Comparison of ENCODE assay signal across 9 cellular contexts in genomic region chr3:50339485-50340196, GRCh38. TPM values are rescaled to one million over a fixed set of nuclear protein-coding genes. Genes with fewer than 3 reads are reported as not detected.
DNase-seq lines count a peak whose midpoint lies in the region; ATAC-seq and TF ChIP-seq lines count a peak whose summit lies in the region.
"Had no signal": no experiment of that assay in that cellular context is flagged by ENCODE, and none has a peak within 500 bp of the region (broad histone marks: within the 10 kb centered on the region; RNA-seq: fewer than 3 reads in every experiment).

No MANE protein-coding gene starts in this region.

- H3K27ac ChIP-seq in iPS-20b (ENCODE audit: low read length) (no peak overlapping the region), suprapubic skin (peak overlapping the region; percentile 94)

- H3K36me3 Mint-ChIP-seq in activated CD8-positive, alpha-beta memory T cell treated with anti-CD3 and anti-CD28 coated beads, Interleukin-2, amount 10 ng/mL, durations not matched to agents 7 days and 5 days, result peaks cover 46% of the 10 kb centered on the region
- peaks cover 18% of the 10 kb centered on the region for H3K36me3 Mint-ChIP-seq in activated T-helper 1 cell treated with anti-CD3 and anti-CD28 coated beads, Interleukin-12 subunit alpha, Interleukin-12 subunit beta, Interleukin-2, Interleukin-4 antibody, amounts not matched to agents 30 ng/mL and 10 ng/mL and 1 ng/mL, durations not matched to agents 14 hours and 24 hours and 36 hours (ENCODE audit: low read depth)

- peak overlapping the region; percentile 61 for H3K4me3 ChIP-seq in iPS-20b (ENCODE audit: low read length)
- H3K4me3 ChIP-seq in suprapubic skin, result peak overlapping the region; percentile 73

- CTCF ChIA-PET in activated CD8-positive, alpha-beta memory T cell treated with anti-CD3 and anti-CD28 coated beads, Interleukin-2, amount 10 ng/mL, durations not matched to agents 7 days and 5 days (lab: Charles Lee), result interaction anchor here (0.7 to 9.2 kb wide), 11 partner anchors 10 to 271 kb away, joined by 3 to 91 read pairs (median 8); partner anchors contain the start of genes CISH, CYB561D2, HYAL2 and HYAL3

- H3K27ac Mint-ChIP-seq in activated CD8-positive, alpha-beta memory T cell treated with anti-CD3 and anti-CD28 coated beads, Interleukin-2, amount 10 ng/mL, durations not matched to agents 7 days and 5 days, result peak overlapping the region; percentile 94
- H3K27ac Mint-ChIP-seq in activated T-helper 1 cell treated with anti-CD3 and anti-CD28 coated beads, Interleukin-12 subunit alpha, Interleukin-12 subunit beta, Interleukin-2, Interleukin-4 antibody, amounts not matched to agents 30 ng/mL and 10 ng/mL and 1 ng/mL, durations not matched to agents 14 hours and 24 hours and 36 hours, result peak overlapping the region; percentile 97

- H3K27me3 Mint-ChIP-seq in activated CD8-positive, alpha-beta memory T cell treated with anti-CD3 and anti-CD28 coated beads, Interleukin-2, amount 10 ng/mL, durations not matched to agents 7 days and 5 days, result no peaks in the 10 kb centered on the region
- H3K27me3 Mint-ChIP-seq in activated T-helper 1 cell treated with anti-CD3 and anti-CD28 coated beads, Interleukin-12 subunit alpha, Interleukin-12 subunit beta, Interleukin-2, Interleukin-4 antibody, amounts not matched to agents 30 ng/mL and 10 ng/mL and 1 ng/mL, durations not matched to agents 14 hours and 24 hours and 36 hours (ENCODE audit: insufficient read depth), result no peaks in the 10 kb centered on the region

- H3K9me3 Mint-ChIP-seq in activated CD8-positive, alpha-beta memory T cell treated with anti-CD3 and anti-CD28 coated beads, Interleukin-2, amount 10 ng/mL, durations not matched to agents 7 days and 5 days (ENCODE audit: low read depth), result no peaks in the 10 kb centered on the region
- H3K9me3 Mint-ChIP-seq in activated T-helper 1 cell treated with anti-CD3 and anti-CD28 coated beads, Interleukin-12 subunit alpha, Interleukin-12 subunit beta, Interleukin-2, Interleukin-4 antibody, amounts not matched to agents 30 ng/mL and 10 ng/mL and 1 ng/mL, durations not matched to agents 14 hours and 24 hours and 36 hours, result no peaks in the 10 kb centered on the region

- H3K4me1 Mint-ChIP-seq in activated CD8-positive, alpha-beta memory T cell treated with anti-CD3 and anti-CD28 coated beads, Interleukin-2, amount 10 ng/mL, durations not matched to agents 7 days and 5 days, result peaks cover 48% of the 10 kb centered on the region
- H3K4me1 Mint-ChIP-seq in activated T-helper 1 cell treated with anti-CD3 and anti-CD28 coated beads, Interleukin-12 subunit alpha, Interleukin-12 subunit beta, Interleukin-2, Interleukin-4 antibody, amounts not matched to agents 30 ng/mL and 10 ng/mL and 1 ng/mL, durations not matched to agents 14 hours and 24 hours and 36 hours (ENCODE audit: low read depth), result peaks cover 44% of the 10 kb centered on the region

- TF ChIP-seq EP300 in suprapubic skin (IDR thresholded peaks at IDR 0.05), result no peak

- H3K4me1 ChIP-seq in iPS-20b (ENCODE audit: insufficient read depth, low read length), result no peaks in the 10 kb centered on the region; the same call in 1 of the 2 replicates
- peaks cover 71% of the 10 kb centered on the region for H3K4me1 ChIP-seq in suprapubic skin

- no peak overlapping the region for H3K9ac ChIP-seq in iPS-20b (ENCODE audit: low read depth, low read length)

- H3K27me3 ChIP-seq in iPS-20b (ENCODE audit: insufficient read depth, low read length) (peaks cover 70% of the 10 kb centered on the region), suprapubic skin (no peaks in the 10 kb centered on the region)

- no peak for ATAC-seq in activated CD8-positive, alpha-beta memory T cell treated with anti-CD3 and anti-CD28 coated beads, Interleukin-2, amount 10 ng/mL, durations not matched to agents 7 days and 5 days
- ATAC-seq in activated CD4-positive, CD25-positive, alpha-beta regulatory T cell treated with anti-CD3 and anti-CD28 coated beads, Interleukin-2, amount 50 U/mL, for 24 hours, result no peak

- intact Hi-C loops in activated T-helper 1 cell treated with anti-CD3 and anti-CD28 coated beads, Interleukin-12 subunit alpha, Interleukin-12 subunit beta, Interleukin-2, Interleukin-4 antibody, amounts not matched to agents 30 ng/mL and 10 ng/mL and 1 ng/mL, durations not matched to agents 14 hours and 24 hours and 36 hours (cut with micrococcal nuclease), result loop anchor here (1.0 to 5.0 kb wide), 4 partner anchors 11 to 1048 kb away; partner anchors contain the start of genes C3orf18, CISH, CYB561D2 and HEMK1
- intact Hi-C loops in head of caudate nucleus (cut with DNase I), result no loop called here

- WGBS in suprapubic skin, result 75% methylated on average over 14 of the region's 14 CpGs

- no peak for DNase-seq in activated CD8-positive, alpha-beta memory T cell treated with anti-CD3 and anti-CD28 coated beads, Interleukin-2, amount 10 ng/mL, durations not matched to agents 7 days and 5 days
- DNase-seq in activated CD8-positive, alpha-beta memory T cell treated with anti-CD3 and anti-CD28 coated beads, Interleukin-2, amount 50 U/mL, for 4 hours, result no peak
- no peak for DNase-seq in activated T-helper 1 cell treated with anti-CD3 and anti-CD28 coated beads, Interleukin-12 subunit alpha, Interleukin-12 subunit beta, Interleukin-2, Interleukin-4 antibody, amounts not matched to agents 30 ng/mL and 10 ng/mL and 1 ng/mL, durations not matched to agents 14 hours and 24 hours and 36 hours (ENCODE audit: low spot score)
- DNase-seq in suprapubic skin (ENCODE audit: low spot score in 2 of 2) (no peak), head of caudate nucleus (no peak), NCI-H146 treated with DMSO at 0.1 percent for 48 hours (lab: John Stamatoyannopoulos, UW; ENCODE audit: unreplicated experiment) (no peak)
- DNase-seq: stimulated activated CD4-positive, alpha-beta T cell treated with anti-CD3 and anti-CD28 coated beads, Interleukin-4, amount 100 ng/mL, for 4 hours had no signal

- H3K36me3 ChIP-seq in iPS-20b (ENCODE audit: insufficient read depth, low read depth, low read length) (peaks cover 2% of the 10 kb centered on the region; the same call in 1 of the 2 replicates), suprapubic skin (no peaks in the 10 kb centered on the region)

- H3K9me3 ChIP-seq in iPS-20b (ENCODE audit: insufficient read depth, low read depth, low read length) (no peaks in the 10 kb centered on the region), suprapubic skin (no peaks in the 10 kb centered on the region)

- no peak for TF ChIP-seq POLR2A in suprapubic skin (IDR thresholded peaks at IDR 0.05)

- no peak for TF ChIP-seq CTCF in suprapubic skin (IDR thresholded peaks at IDR 0.05)

- H3K4me3 Mint-ChIP-seq in activated CD8-positive, alpha-beta memory T cell treated with anti-CD3 and anti-CD28 coated beads, Interleukin-2, amount 10 ng/mL, durations not matched to agents 7 days and 5 days, result peak overlapping the region; percentile 92
- H3K4me3 Mint-ChIP-seq in activated T-helper 1 cell treated with anti-CD3 and anti-CD28 coated beads, Interleukin-12 subunit alpha, Interleukin-12 subunit beta, Interleukin-2, Interleukin-4 antibody, amounts not matched to agents 30 ng/mL and 10 ng/mL and 1 ng/mL, durations not matched to agents 14 hours and 24 hours and 36 hours, result peak overlapping the region; percentile 96

RNA-seq across cellular contexts. Expression of gene RASSF1, which starts 1.0 kb away (rescaled TPM):
- 100 to 1,000 TPM; 124 to 205 TPM for total RNA-seq in activated CD8-positive, alpha-beta memory T cell treated with anti-CD3 and anti-CD28 coated beads, Interleukin-2, amount 10 ng/mL, durations not matched to agents 7 days and 5 days
- 57.6 and 60.3 TPM in 2 replicates for total RNA-seq in activated T-helper 1 cell treated with anti-CD3 and anti-CD28 coated beads, Interleukin-12 subunit alpha, Interleukin-12 subunit beta, Interleukin-2, Interleukin-4 antibody, amounts not matched to agents 30 ng/mL and 10 ng/mL and 1 ng/mL, durations not matched to agents 14 hours and 24 hours and 36 hours
- 10 to 100 TPM; 33.9 to 63.3 (median 39.7) TPM for total RNA-seq in suprapubic skin

RNA-seq across cellular contexts. Expression of gene ZMYND10, which starts 5.9 kb away (rescaled TPM):
- total RNA-seq in activated CD8-positive, alpha-beta memory T cell treated with anti-CD3 and anti-CD28 coated beads, Interleukin-2, amount 10 ng/mL, durations not matched to agents 7 days and 5 days, result 1 to 10 TPM; 2.4 to 2.9 TPM
- 1.5 and 1.7 TPM in 2 replicates for total RNA-seq in activated T-helper 1 cell treated with anti-CD3 and anti-CD28 coated beads, Interleukin-12 subunit alpha, Interleukin-12 subunit beta, Interleukin-2, Interleukin-4 antibody, amounts not matched to agents 30 ng/mL and 10 ng/mL and 1 ng/mL, durations not matched to agents 14 hours and 24 hours and 36 hours
- total RNA-seq in suprapubic skin, result 1 to 10 TPM in 3 of 4 donors, not detected in 1; 1.6 to 4.7 (median 1.9) TPM

RNA-seq across cellular contexts. Expression of gene NPRL2, which starts 10.9 kb away (rescaled TPM):
- 10 to 100 TPM; 45.3 to 49.7 TPM for total RNA-seq in activated CD8-positive, alpha-beta memory T cell treated with anti-CD3 and anti-CD28 coated beads, Interleukin-2, amount 10 ng/mL, durations not matched to agents 7 days and 5 days
- total RNA-seq in activated T-helper 1 cell treated with anti-CD3 and anti-CD28 coated beads, Interleukin-12 subunit alpha, Interleukin-12 subunit beta, Interleukin-2, Interleukin-4 antibody, amounts not matched to agents 30 ng/mL and 10 ng/mL and 1 ng/mL, durations not matched to agents 14 hours and 24 hours and 36 hours, result 43.7 and 46.6 TPM in 2 replicates
- total RNA-seq in suprapubic skin, result 10 to 100 TPM; 16.5 to 35.6 (median 26.0) TPM

RNA-seq across cellular contexts. Expression of gene CYB561D2, which starts 11.0 kb away (rescaled TPM):
- total RNA-seq in activated CD8-positive, alpha-beta memory T cell treated with anti-CD3 and anti-CD28 coated beads, Interleukin-2, amount 10 ng/mL, durations not matched to agents 7 days and 5 days, result 10 to 100 TPM; 35.1 to 37.7 TPM
- total RNA-seq in activated T-helper 1 cell treated with anti-CD3 and anti-CD28 coated beads, Interleukin-12 subunit alpha, Interleukin-12 subunit beta, Interleukin-2, Interleukin-4 antibody, amounts not matched to agents 30 ng/mL and 10 ng/mL and 1 ng/mL, durations not matched to agents 14 hours and 24 hours and 36 hours, result 30.0 and 35.9 TPM in 2 replicates
- 10 to 100 TPM; 12.8 to 29.8 (median 17.9) TPM for total RNA-seq in suprapubic skin

RNA-seq across cellular contexts. Expression of gene TUSC2, which starts 11.6 kb away (rescaled TPM):
- 10 to 100 TPM; 20.4 to 25.0 TPM for total RNA-seq in activated CD8-positive, alpha-beta memory T cell treated with anti-CD3 and anti-CD28 coated beads, Interleukin-2, amount 10 ng/mL, durations not matched to agents 7 days and 5 days
- 27.9 and 29.9 TPM in 2 replicates for total RNA-seq in activated T-helper 1 cell treated with anti-CD3 and anti-CD28 coated beads, Interleukin-12 subunit alpha, Interleukin-12 subunit beta, Interleukin-2, Interleukin-4 antibody, amounts not matched to agents 30 ng/mL and 10 ng/mL and 1 ng/mL, durations not matched to agents 14 hours and 24 hours and 36 hours
- total RNA-seq in suprapubic skin, result 10 to 100 TPM; 12.8 to 21.7 (median 17.4) TPM
